8 cellular contexts compared by ENCODE assay signal in genomic region chr1:155273134-155273982, GRCh38. TPM values are rescaled to one million over a fixed set of nuclear protein-coding genes. Genes with fewer than 3 reads are reported as not detected.
DNase-seq lines count a peak whose midpoint lies in the region; ATAC-seq and TF ChIP-seq lines count a peak whose summit lies in the region.

Gene CLK2 (minus strand): TSS chr1:155273504. CDS start chr1:155270977, 2,527 bp downstream.

- no peaks in the 10 kb centered on the region for H3K27me3 ChIP-seq in BJ (ENCODE audit: control insufficient read depth, insufficient read depth, low read length)
- H3K27me3 ChIP-seq in colonic mucosa, result no peaks in the 10 kb centered on the region

- DNase-seq in BJ (ENCODE audit: low read depth), result peak; percentile 46
- peak; percentile 99 for DNase-seq in NCI-H69 (lab: John Stamatoyannopoulos, UW)
- DNase-seq in activated CD4-positive, alpha-beta T cell treated with anti-CD3 and anti-CD28 coated beads, Interleukin-2, amount 10 ng/mL, durations not matched to agents 24 days and 14 days, result peak; percentile 99
- peak; percentile 97 for DNase-seq in colonic mucosa
- DNase-seq in left colon, result peak; percentile 97 to 98
- DNase-seq in stimulated activated CD4-positive, alpha-beta T cell treated with anti-CD3 and anti-CD28 coated beads, Interleukin-1b, Interleukin-23, amount 100 ng/mL, for 48 hours, result peak; percentile 98

- H3K36me3 Mint-ChIP-seq in activated CD4-positive, alpha-beta T cell treated with anti-CD3 and anti-CD28 coated beads, Interleukin-2, amount 10 ng/mL, durations not matched to agents 24 days and 14 days (ENCODE audit: low read depth), result peaks cover 38% of the 10 kb centered on the region

- peak within 1 kb of the TSS; percentile 98 for H3K27ac Mint-ChIP-seq in activated CD4-positive, alpha-beta T cell treated with anti-CD3 and anti-CD28 coated beads, Interleukin-2, amount 10 ng/mL, durations not matched to agents 24 days and 14 days

- H3K27me3 Mint-ChIP-seq in activated CD4-positive, alpha-beta T cell treated with anti-CD3 and anti-CD28 coated beads, Interleukin-2, amount 10 ng/mL, durations not matched to agents 24 days and 14 days, result no peaks in the 10 kb centered on the region

- H3K9me3 ChIP-seq in colonic mucosa, result no peaks in the 10 kb centered on the region

- no peaks in the 10 kb centered on the region for H3K4me1 ChIP-seq in colonic mucosa

- POLR2A ChIA-PET in BJ (lab: Charles Lee), result interaction anchor here (0.5 to 0.7 kb wide), 2 partner anchors 23 to 49 kb away, joined by 3 to 4 read pairs; no protein-coding TSS in a partner anchor

- H3K4me1 Mint-ChIP-seq in activated CD4-positive, alpha-beta T cell treated with anti-CD3 and anti-CD28 coated beads, Interleukin-2, amount 10 ng/mL, durations not matched to agents 24 days and 14 days, result peaks cover 34% of the 10 kb centered on the region

- no peaks in the 10 kb centered on the region for H3K9me3 Mint-ChIP-seq in activated CD4-positive, alpha-beta T cell treated with anti-CD3 and anti-CD28 coated beads, Interleukin-2, amount 10 ng/mL, durations not matched to agents 24 days and 14 days

- H3K4me3 ChIP-seq in BJ (ENCODE audit: low read depth, low read length) (peak within 1 kb of the TSS; percentile 88), colonic mucosa (peak within 1 kb of the TSS; percentile 57)

- H3K9ac ChIP-seq in colonic mucosa (ENCODE audit: low read depth in 2 of 2, low read length in 2 of 2), result peak within 1 kb of the TSS; percentile 70 to 91

- peaks cover 15% of the 10 kb centered on the region for H3K36me3 ChIP-seq in BJ (ENCODE audit: control insufficient read depth, insufficient read depth, low read length)
- H3K36me3 ChIP-seq in colonic mucosa, result peaks cover 11% of the 10 kb centered on the region

- peak within 1 kb of the TSS; percentile 93 for H3K27ac ChIP-seq in colonic mucosa

- intact Hi-C loops in activated CD4-positive, alpha-beta T cell treated with anti-CD3 and anti-CD28 coated beads, Interleukin-2, amount 10 ng/mL, durations not matched to agents 24 days and 14 days (cut with micrococcal nuclease), result loop anchor here (1.0 to 10.0 kb wide), 3 partner anchors 11 to 321 kb away; partner anchors contain the start of gene SCAMP3
- intact Hi-C loops in colonic mucosa (cut with DNase I) (no loop called here), left colon (cut with DNase I, micrococcal nuclease) (no loop called here)

- H3K4me3 Mint-ChIP-seq in activated CD4-positive, alpha-beta T cell treated with anti-CD3 and anti-CD28 coated beads, Interleukin-2, amount 10 ng/mL, durations not matched to agents 24 days and 14 days, result peak within 1 kb of the TSS; percentile 100

- ATAC-seq in GM19328 (IDR thresholded peaks at IDR 0.05; ENCODE audit: unreplicated experiment), result peak; percentile 66
- ATAC-seq in HG03520 (IDR thresholded peaks at IDR 0.05; ENCODE audit: unreplicated experiment), result peak; percentile 64
- peak; percentile 82 for ATAC-seq in left colon

- TF ChIP-seq CTCF in BJ (IDR thresholded peaks at IDR 0.05; ENCODE audit: insufficient read depth, low read depth, low read length), result no peak
- no peak for TF ChIP-seq CTCF in colonic mucosa (IDR thresholded peaks at IDR 0.05)

- CTCF ChIA-PET in BJ (lab: Yijun Ruan, JAX), result interaction anchor here (0.7 to 3.7 kb wide), 8 partner anchors 12 to 79 kb away, joined by 3 to 20 read pairs (median 4); partner anchors contain the start of gene SCAMP3

RNA-seq across cellular contexts. Expression of gene CLK2, which starts in this region (rescaled TPM):
- polyA plus RNA-seq in BJ (2011; rRNA removed), result 46.1 and 57.4 TPM in 2 replicates
- 38.6 and 41.2 TPM in 2 replicates for polyA minus RNA-seq in BJ (2011; rRNA and poly(A)+ RNA removed)
- total RNA-seq in activated CD4-positive, alpha-beta T cell treated with anti-CD3 and anti-CD28 coated beads, Interleukin-2, amount 10 ng/mL, durations not matched to agents 24 days and 14 days, result 86.2 and 90.6 TPM in 2 replicates
- total RNA-seq in colonic mucosa (10 to 100 TPM; 31.7 to 66.4 TPM), left colon (10 to 100 TPM; 34.3 to 41.0 TPM)

Comparison
In these comparisons a context has a peak if more than half of its experiments do, and no peak if none do; other contexts are left out.
1. Peak in every context shown above with its lines: DNase-seq, ATAC-seq, H3K4me3 ChIP-seq and H3K27ac ChIP-seq.
2. DNase-seq: peak in every context shown above with its lines; median percentile 99 in NCI-H69; 99 in activated CD4-positive, alpha-beta T cell treated with anti-CD3 and anti-CD28 coated beads, Interleukin-2, amount 10 ng/mL, durations not matched to agents 24 days and 14 days; 98 in stimulated activated CD4-positive, alpha-beta T cell treated with anti-CD3 and anti-CD28 coated beads, Interleukin-1b, Interleukin-23, amount 100 ng/mL, for 48 hours; 98 in left colon; 97 in colonic mucosa; 46 in BJ.